In the genomic region with DNA sequence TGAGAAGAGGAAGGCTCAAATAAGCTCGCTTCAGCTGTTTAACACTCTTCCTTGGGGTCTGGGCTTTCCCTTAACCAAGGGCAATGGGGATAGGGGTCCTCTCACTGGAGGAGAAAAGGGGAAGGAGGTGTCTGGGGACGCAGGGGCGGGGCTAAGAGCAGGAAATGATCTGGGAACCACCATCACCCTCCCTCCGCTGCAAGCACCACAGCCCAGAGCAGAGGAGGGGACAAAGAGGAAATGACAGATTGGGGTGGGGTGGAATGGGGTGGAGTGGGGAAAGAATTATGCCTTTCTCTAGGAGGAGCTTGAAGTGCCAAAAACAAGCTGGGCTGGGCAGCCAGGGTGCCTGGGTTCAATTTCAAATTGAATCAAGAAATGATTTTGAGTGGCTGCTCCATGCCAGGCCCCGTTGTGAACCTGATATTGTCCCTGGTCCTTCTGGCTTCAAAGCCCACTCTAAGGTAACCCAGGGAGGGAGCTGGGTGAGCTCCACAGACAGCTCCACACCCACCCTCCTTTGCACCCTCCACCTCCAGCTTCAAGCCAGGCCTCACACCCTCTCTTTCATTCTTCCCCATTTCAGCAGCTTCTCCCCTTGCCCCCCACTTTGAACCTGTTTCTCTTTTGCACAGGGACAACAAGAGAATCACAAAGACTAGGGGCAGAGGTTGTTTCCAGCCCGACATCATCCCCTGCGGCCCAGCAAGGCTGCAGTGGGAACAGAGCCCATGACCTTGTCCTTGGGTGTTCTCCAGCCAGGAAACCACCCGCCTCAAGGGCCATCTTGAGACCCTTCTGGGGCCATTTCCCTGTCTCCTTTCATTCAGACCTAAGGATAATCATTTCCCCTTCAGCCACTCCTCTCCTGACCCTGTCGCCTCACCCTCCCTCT, we compare ENCODE assay signal across 9 cellular contexts. TPM values are rescaled to one million over a fixed set of nuclear protein-coding genes. Genes with fewer than 3 reads are reported as not detected.
DNase-seq lines count a peak whose midpoint lies in the region; ATAC-seq, FAIRE-seq and TF ChIP-seq lines count a peak whose summit lies in the region.
"Had no signal": no experiment of that assay in that cellular context is flagged by ENCODE, and none has a peak within 500 bp of the region (broad histone marks: within the 10 kb centered on the region; RNA-seq: fewer than 3 reads in every experiment).

No MANE protein-coding gene starts in this region.

- in situ Hi-C loops in K562 (cut with MboI): no loop called here

- TF ChIP-seq CTCF in K562 (IDR thresholded peaks at IDR 0.05 in 2 of 3, conservative IDR thresholded peaks at IDR 0.05 in 1 of 3; ENCODE audit: insufficient read depth in 2 of 3, low read depth in 1 of 3, low read length in 3 of 3) (no peak), ovary (IDR thresholded peaks at IDR 0.05) (no peak)

- H3K27me3 ChIP-seq in K562 (ENCODE audit: control insufficient read depth in 2 of 2, insufficient read depth in 2 of 2, low read length in 2 of 2): no peaks in the 10 kb centered on the region; a peak in 1 of 5 replicates
- no peaks in the 10 kb centered on the region for H3K27me3 ChIP-seq in subcutaneous abdominal adipose tissue (ENCODE audit: control insufficient read depth in 5 of 5, insufficient read depth in 4 of 5, low read length in 5 of 5)
- no peaks in the 10 kb centered on the region for H3K27me3 ChIP-seq in ovary

- peak overlapping the region; percentile 26; the same call in 1 of the 2 replicates for H3K4me2 ChIP-seq in K562 (ENCODE audit: insufficient read depth, low read length)

- peak; percentile 73 for DNase-seq in T-helper 9 cell
- DNase-seq in K562 (ENCODE audit: extremely low read depth in 1 of 4, low spot score in 3 of 4): peak in 2 of 4 experiments; percentile 59 to 62
- DNase-seq in naive thymus-derived CD8-positive, alpha-beta T cell: peak; percentile 62 to 91 (median 83)
- no peak for DNase-seq in ovary
- DNase-seq in DMS53 (lab: John Stamatoyannopoulos, UW): no peak

- H3K36me3 Mint-ChIP-seq in naive thymus-derived CD8-positive, alpha-beta T cell: peaks cover 4 to 41% (median 18%) of the 10 kb centered on the region in 3 donors

- POLR2A ChIA-PET in K562 (lab: Yijun Ruan, JAX): interaction anchor here (0.6 to 3.3 kb wide), 6 partner anchors 18 to 49 kb away, joined by 3 to 19 read pairs (median 3); partner anchors contain the start of gene USF1
- POLR2A ChIA-PET in naive thymus-derived CD8-positive, alpha-beta T cell (lab: Charles Lee): interaction anchor here (0.6 to 10.2 kb wide), 16 partner anchors 10 to 270 kb away, joined by 3 to 429 read pairs (median 14); partner anchors contain the start of genes DEDD, F11R, KLHDC9 and NIT1

- ATAC-seq in GM18867 (IDR thresholded peaks at IDR 0.05; ENCODE audit: unreplicated experiment): peak; percentile 48
- ATAC-seq in HG03066 (IDR thresholded peaks at IDR 0.05; ENCODE audit: low read depth, unreplicated experiment): peak; percentile 57
- peak; percentile 84 for ATAC-seq in K562
- peak; percentile 74 to 77 for ATAC-seq in naive thymus-derived CD8-positive, alpha-beta T cell
- ATAC-seq: Panc1 had no signal

- H3K9me3 ChIP-seq in K562 (replicated peaks; ENCODE audit: control insufficient read depth, insufficient read depth, low read depth, low read length) (no peaks in the 10 kb centered on the region), subcutaneous abdominal adipose tissue (ENCODE audit: control insufficient read depth in 5 of 5, low read length in 5 of 5) (no peaks in the 10 kb centered on the region), ovary (no peaks in the 10 kb centered on the region)

- WGBS in K562 (ENCODE audit: insufficient coverage, low coverage, missing lambda C conversion rate): 44% methylated on average over 9 of the region's 9 CpGs
- 63 to 70% (median 70%) methylated on average over 9 of the region's 9 CpGs for WGBS in ovary, 3 donors

- H3K9me3 Mint-ChIP-seq in naive thymus-derived CD8-positive, alpha-beta T cell: no peaks in the 10 kb centered on the region

- CTCF ChIA-PET in K562 (lab: Yijun Ruan, JAX; ENCODE audit: low intra/inter-chr PET ratio): no interaction called here

- H3K4me3 ChIP-seq in K562 (no peak overlapping the region), subcutaneous abdominal adipose tissue (ENCODE audit: low read depth in 1 of 5, low read length in 5 of 5) (peak overlapping the region; percentile 45 to 73 (median 59)), ovary (no peak overlapping the region)

- H3K4me1 ChIP-seq in K562 (replicated peaks in 1 of 2; ENCODE audit: control insufficient read depth in 2 of 2, insufficient read depth in 2 of 2, low read length in 2 of 2): peaks cover 15 to 21% of the 10 kb centered on the region in 2 experiments
- H3K4me1 ChIP-seq in subcutaneous abdominal adipose tissue (ENCODE audit: control insufficient read depth in 5 of 5, insufficient read depth in 5 of 5, low read length in 5 of 5): peaks cover 0 to 16% (median 8%) of the 10 kb centered on the region in 5 donors
- no peaks in the 10 kb centered on the region for H3K4me1 ChIP-seq in ovary (ENCODE audit: insufficient read depth)

- no peaks in the 10 kb centered on the region for H3K79me2 ChIP-seq in K562 (ENCODE audit: control insufficient read depth, insufficient read depth, low read length)

- no peaks in the 10 kb centered on the region for H3K27me3 Mint-ChIP-seq in naive thymus-derived CD8-positive, alpha-beta T cell

- no peak for TF ChIP-seq RAD21 in K562 (CRISPR knock-in tag; conservative IDR thresholded peaks at IDR 0.05 in 1 of 2, IDR thresholded peaks at IDR 0.05 in 1 of 2)

- H3K9me1 ChIP-seq in K562 (ENCODE audit: control insufficient read depth, insufficient read depth, low read length): no peaks in the 10 kb centered on the region

- FAIRE-seq in K562 (lab: Jason Lieb, UNC): peak; percentile 75

- H3K36me3 ChIP-seq in K562 (ENCODE audit: control insufficient read depth, insufficient read depth, low read length): no peaks in the 10 kb centered on the region
- H3K36me3 ChIP-seq in subcutaneous abdominal adipose tissue (ENCODE audit: control insufficient read depth in 5 of 5, insufficient read depth in 5 of 5, low read length in 5 of 5): no peaks in the 10 kb centered on the region
- H3K36me3 ChIP-seq in ovary: no peaks in the 10 kb centered on the region

- peaks cover 44 to 78% (median 72%) of the 10 kb centered on the region in 4 donors for H3K4me1 Mint-ChIP-seq in naive thymus-derived CD8-positive, alpha-beta T cell

- intact Hi-C loops in K562 (cut with micrococcal nuclease) (no loop called here), ovary (cut with DNase I) (no loop called here)

- peak overlapping the region; percentile 86 for H2AFZ ChIP-seq in K562 (ENCODE audit: low read depth, low read length)

- no TSS peak for BruUV-seq in K562 (replicated peaks; lab: Mats Ljungman, UMichigan)

- TF ChIP-seq EP300 in K562 (IDR thresholded peaks at IDR 0.05; ENCODE audit: low read length) (no peak), ovary (IDR thresholded peaks at IDR 0.05) (no peak)

- no peaks in the 10 kb centered on the region for H4K20me1 ChIP-seq in K562 (replicated peaks; ENCODE audit: control insufficient read depth, insufficient read depth, low read length)

- no peak for TF ChIP-seq POLR2A in K562 (conservative IDR thresholded peaks at IDR 0.05)
- no peak for TF ChIP-seq POLR2A in ovary (IDR thresholded peaks at IDR 0.05)

- H3K27ac ChIP-seq in K562 (ENCODE audit: extremely low read depth, low read depth, low read length): no peak overlapping the region
- H3K27ac ChIP-seq in subcutaneous abdominal adipose tissue (ENCODE audit: low read depth, low read length): peak overlapping the region; percentile 37
- no peak overlapping the region for H3K27ac ChIP-seq in ovary

- H3K4me3 Mint-ChIP-seq in naive thymus-derived CD8-positive, alpha-beta T cell: peak overlapping the region; percentile 88 to 100 (median 99)

- peak overlapping the region; percentile 96 to 100 (median 98) for H3K27ac Mint-ChIP-seq in naive thymus-derived CD8-positive, alpha-beta T cell

- peak overlapping the region in 1 of 2 experiments; percentile 54; a peak in 1 of 4 replicates for H3K9ac ChIP-seq in K562 (ENCODE audit: insufficient read depth in 1 of 2, low read depth in 2 of 2, low read length in 2 of 2)
- peak overlapping the region in 4 of 5 donors; percentile 41 to 68 (median 62) for H3K9ac ChIP-seq in subcutaneous abdominal adipose tissue (ENCODE audit: low read length in 5 of 5)

RNA-seq across cellular contexts. Expression of gene ARHGAP30, which starts 1.1 kb away (rescaled TPM):
- 0.12 and 0.28 TPM in 2 replicates for total RNA-seq in K562 (2011; cell fraction: chromatin; rRNA removed; ENCODE audit: low replicate concordance)
- 0.13 and 0.17 TPM in 2 replicates for total RNA-seq in K562 (2011; cell fraction: nucleolus; rRNA removed)
- 0.15 TPM in 1 of 2 replicates, not detected in the other for total RNA-seq in K562 (2011; cell fraction: nucleoplasm; rRNA removed)
- total RNA-seq in K562 (2014; rRNA removed) (0.04 and 0.73 TPM in 2 replicates), K562 (2014; rRNA removed; fragmentation: Illumina TruSeq; extraction: Trizol) (0.06 and 0.07 TPM in 2 replicates), K562 (2015; rRNA removed; fragmentation: Illumina TruSeq; extraction: Trizol) (0.04 and 0.07 TPM in 2 replicates), K562 (2021) (0.35 and 0.42 TPM in 2 replicates), ovary (1 to 10 TPM; 1.7 to 6.3 (median 2.8) TPM)
- polyA plus RNA-seq in K562 (2011; rRNA removed) (0.12 and 0.20 TPM in 2 replicates), K562 (2014; fragmentation: Illumina TruSeq; extraction: Trizol) (0.11 and 0.12 TPM in 2 replicates), K562 (2014; fragmentation: Nextera tagmentation; extraction: Ambion mirVana) (under 1 TPM; 0.01 to 0.03 TPM), K562 (2014; rRNA removed) (0.17 and 0.18 TPM in 2 replicates), ovary (1 to 10 TPM; 1.6 to 9.3 TPM)
- 0.15 and 0.58 TPM in 2 replicates for polyA plus RNA-seq in K562 (2011; cell fraction: cytosol; rRNA removed)
- polyA plus RNA-seq in K562 (2011; cell fraction: nucleus; rRNA removed): 0.10 and 0.28 TPM in 2 replicates
- polyA plus RNA-seq in K562 (2012): 0.21 and 0.39 TPM in 2 replicates
- polyA minus RNA-seq in K562 (2011; rRNA and poly(A)+ RNA removed): 0.09 and 0.14 TPM in 2 replicates
- polyA minus RNA-seq in K562 (2011; cell fraction: cytosol; rRNA and poly(A)+ RNA removed): 0.19 TPM in 1 of 2 replicates, not detected in the other
- not detected in 2 replicates for polyA minus RNA-seq in K562 (2011; cell fraction: nucleus; rRNA and poly(A)+ RNA removed)
- total RNA-seq in naive thymus-derived CD8-positive, alpha-beta T cell: 100 to 1,000 TPM; 220 to 233 TPM
- 100 to 1,000 TPM; 110 to 207 (median 136) TPM for polyA plus RNA-seq in naive thymus-derived CD8-positive, alpha-beta T cell

RNA-seq across cellular contexts. Expression of gene NECTIN4, which starts 20.8 kb away (rescaled TPM):
- 0.16 and 0.25 TPM in 2 replicates for total RNA-seq in K562 (2011; cell fraction: chromatin; rRNA removed; ENCODE audit: low replicate concordance)
- not detected in 2 replicates for total RNA-seq in K562 (2011; cell fraction: nucleolus; rRNA removed)
- not detected in 2 replicates for total RNA-seq in K562 (2011; cell fraction: nucleoplasm; rRNA removed)
- not detected in 2 replicates for total RNA-seq in K562 (2014; rRNA removed)
- not detected in 2 replicates for total RNA-seq in K562 (2014; rRNA removed; fragmentation: Illumina TruSeq; extraction: Trizol)
- not detected in 2 replicates for total RNA-seq in K562 (2015; rRNA removed; fragmentation: Illumina TruSeq; extraction: Trizol)
- 0.09 TPM in 1 of 2 replicates, not detected in the other for total RNA-seq in K562 (2021)
- 0.01 TPM in 1 of 2 replicates, not detected in the other for polyA plus RNA-seq in K562 (2011; rRNA removed)
- 0.01 and 0.13 TPM in 2 replicates for polyA plus RNA-seq in K562 (2011; cell fraction: cytosol; rRNA removed)
- 0.10 and 0.18 TPM in 2 replicates for polyA plus RNA-seq in K562 (2011; cell fraction: nucleus; rRNA removed)
- polyA plus RNA-seq in K562 (2012): 0.07 and 0.12 TPM in 2 replicates
- polyA plus RNA-seq in K562 (2014; fragmentation: Illumina TruSeq; extraction: Trizol): not detected in 2 replicates
- polyA plus RNA-seq in K562 (2014; fragmentation: Nextera tagmentation; extraction: Ambion mirVana): not detected
- polyA plus RNA-seq in K562 (2014; rRNA removed): 0.09 TPM in 1 of 2 replicates, not detected in the other
- polyA minus RNA-seq in K562 (2011; rRNA and poly(A)+ RNA removed): not detected in 2 replicates
- polyA minus RNA-seq in K562 (2011; cell fraction: cytosol; rRNA and poly(A)+ RNA removed): not detected in 2 replicates
- polyA minus RNA-seq in K562 (2011; cell fraction: nucleus; rRNA and poly(A)+ RNA removed): 0.27 TPM in 1 of 2 replicates, not detected in the other
- total RNA-seq in naive thymus-derived CD8-positive, alpha-beta T cell: not detected
- not detected for polyA plus RNA-seq in naive thymus-derived CD8-positive, alpha-beta T cell
- 1 to 10 TPM in 1 of 7 donors, under 1 TPM in 4, not detected in 2; 0.15 to 4.4 (median 0.26) TPM for total RNA-seq in ovary
- under 1 TPM in 1 of 2 donors, not detected in 1; 0.07 TPM for polyA plus RNA-seq in ovary

RNA-seq across cellular contexts. Expression of gene USF1, which starts 22.8 kb away (rescaled TPM):
- 56.3 and 125 TPM in 2 replicates for total RNA-seq in K562 (2011; cell fraction: chromatin; rRNA removed; ENCODE audit: low replicate concordance)
- 93.4 and 97.7 TPM in 2 replicates for total RNA-seq in K562 (2011; cell fraction: nucleolus; rRNA removed)
- total RNA-seq in K562 (2011; cell fraction: nucleoplasm; rRNA removed): 70.5 and 77.6 TPM in 2 replicates
- total RNA-seq in K562 (2014; rRNA removed) (59.8 and 77.5 TPM in 2 replicates), K562 (2014; rRNA removed; fragmentation: Illumina TruSeq; extraction: Trizol) (43.1 and 52.9 TPM in 2 replicates), K562 (2015; rRNA removed; fragmentation: Illumina TruSeq; extraction: Trizol) (56.4 and 57.5 TPM in 2 replicates), K562 (2021) (50.6 and 51.1 TPM in 2 replicates), ovary (10 to 100 TPM; 28.1 to 49.6 (median 44.0) TPM)
- polyA plus RNA-seq in K562 (2011; rRNA removed) (52.8 and 54.2 TPM in 2 replicates), K562 (2014; fragmentation: Illumina TruSeq; extraction: Trizol) (53.1 and 57.5 TPM in 2 replicates), K562 (2014; fragmentation: Nextera tagmentation; extraction: Ambion mirVana) (10 to 100 TPM in 1 of 2 experiments, 1 to 10 TPM in 1; 7.4 to 46.3 TPM), K562 (2014; rRNA removed) (50.9 and 60.2 TPM in 2 replicates), ovary (10 to 100 TPM; 38.8 to 54.8 TPM)
- 52.1 and 58.4 TPM in 2 replicates for polyA plus RNA-seq in K562 (2011; cell fraction: cytosol; rRNA removed)
- polyA plus RNA-seq in K562 (2011; cell fraction: nucleus; rRNA removed): 205 and 262 TPM in 2 replicates
- 44.8 and 45.4 TPM in 2 replicates for polyA plus RNA-seq in K562 (2012)
- 67.4 and 82.4 TPM in 2 replicates for polyA minus RNA-seq in K562 (2011; rRNA and poly(A)+ RNA removed)
- polyA minus RNA-seq in K562 (2011; cell fraction: cytosol; rRNA and poly(A)+ RNA removed): 31.4 and 33.5 TPM in 2 replicates
- polyA minus RNA-seq in K562 (2011; cell fraction: nucleus; rRNA and poly(A)+ RNA removed): 33.8 and 36.8 TPM in 2 replicates
- total RNA-seq in naive thymus-derived CD8-positive, alpha-beta T cell: 100 to 1,000 TPM; 107 to 118 TPM
- polyA plus RNA-seq in naive thymus-derived CD8-positive, alpha-beta T cell: 10 to 100 TPM in 1 of 3 donors, 1 to 10 TPM in 2; 4.3 to 11.1 (median 7.4) TPM

RNA-seq across cellular contexts. Expression of gene KLHDC9, which starts 29.6 kb away (rescaled TPM):
- not detected in 2 replicates for total RNA-seq in K562 (2011; cell fraction: chromatin; rRNA removed; ENCODE audit: low replicate concordance)
- not detected in 2 replicates for total RNA-seq in K562 (2011; cell fraction: nucleolus; rRNA removed)
- total RNA-seq in K562 (2011; cell fraction: nucleoplasm; rRNA removed): not detected in 2 replicates
- total RNA-seq in K562 (2014; rRNA removed) (not detected in 2 replicates), K562 (2014; rRNA removed; fragmentation: Illumina TruSeq; extraction: Trizol) (not detected in 2 replicates), K562 (2015; rRNA removed; fragmentation: Illumina TruSeq; extraction: Trizol) (not detected in 2 replicates), K562 (2021) (not detected in 2 replicates), ovary (10 to 100 TPM in 2 of 7 donors, 1 to 10 TPM in 5; 5.5 to 23.3 (median 7.5) TPM)
- polyA plus RNA-seq in K562 (2011; rRNA removed) (not detected in 2 replicates), K562 (2014; fragmentation: Illumina TruSeq; extraction: Trizol) (not detected in 2 replicates), K562 (2014; fragmentation: Nextera tagmentation; extraction: Ambion mirVana) (not detected), K562 (2014; rRNA removed) (not detected in 2 replicates), ovary (1 to 10 TPM; 7.1 to 7.3 TPM)
- not detected in 2 replicates for polyA plus RNA-seq in K562 (2011; cell fraction: cytosol; rRNA removed)
- polyA plus RNA-seq in K562 (2011; cell fraction: nucleus; rRNA removed): not detected in 2 replicates
- polyA plus RNA-seq in K562 (2012): not detected in 2 replicates
- not detected in 2 replicates for polyA minus RNA-seq in K562 (2011; rRNA and poly(A)+ RNA removed)
- polyA minus RNA-seq in K562 (2011; cell fraction: cytosol; rRNA and poly(A)+ RNA removed): not detected in 2 replicates
- polyA minus RNA-seq in K562 (2011; cell fraction: nucleus; rRNA and poly(A)+ RNA removed): not detected in 2 replicates
- total RNA-seq in naive thymus-derived CD8-positive, alpha-beta T cell: under 1 TPM; 0.60 to 0.96 TPM
- 1 to 10 TPM in 1 of 3 donors, under 1 TPM in 2; 0.30 to 1.5 (median 0.62) TPM for polyA plus RNA-seq in naive thymus-derived CD8-positive, alpha-beta T cell

RNA-seq across cellular contexts. Expression of gene TSTD1, which starts 29.8 kb away (rescaled TPM):
- 1.5 and 4.4 TPM in 2 replicates for total RNA-seq in K562 (2011; cell fraction: chromatin; rRNA removed; ENCODE audit: low replicate concordance)
- 2.0 and 3.0 TPM in 2 replicates for total RNA-seq in K562 (2011; cell fraction: nucleolus; rRNA removed)
- 2.4 and 4.0 TPM in 2 replicates for total RNA-seq in K562 (2011; cell fraction: nucleoplasm; rRNA removed)
- not detected in 2 replicates for total RNA-seq in K562 (2014; rRNA removed)
- total RNA-seq in K562 (2014; rRNA removed; fragmentation: Illumina TruSeq; extraction: Trizol): not detected in 2 replicates
- 0.23 TPM in 1 of 2 replicates, not detected in the other for total RNA-seq in K562 (2015; rRNA removed; fragmentation: Illumina TruSeq; extraction: Trizol)
- total RNA-seq in K562 (2021): 0.38 and 0.53 TPM in 2 replicates
- polyA plus RNA-seq in K562 (2011; rRNA removed): 0.23 TPM in 1 of 2 replicates, not detected in the other
- not detected in 2 replicates for polyA plus RNA-seq in K562 (2011; cell fraction: cytosol; rRNA removed)
- polyA plus RNA-seq in K562 (2011; cell fraction: nucleus; rRNA removed): 1.3 and 3.0 TPM in 2 replicates
- 0.26 and 0.84 TPM in 2 replicates for polyA plus RNA-seq in K562 (2012)
- not detected in 2 replicates for polyA plus RNA-seq in K562 (2014; fragmentation: Illumina TruSeq; extraction: Trizol)
- not detected for polyA plus RNA-seq in K562 (2014; fragmentation: Nextera tagmentation; extraction: Ambion mirVana)
- polyA plus RNA-seq in K562 (2014; rRNA removed): 0.23 and 0.27 TPM in 2 replicates
- 0.53 TPM in 1 of 2 replicates, not detected in the other for polyA minus RNA-seq in K562 (2011; rRNA and poly(A)+ RNA removed)
- not detected in 2 replicates for polyA minus RNA-seq in K562 (2011; cell fraction: cytosol; rRNA and poly(A)+ RNA removed)
- polyA minus RNA-seq in K562 (2011; cell fraction: nucleus; rRNA and poly(A)+ RNA removed): 0.81 and 1.1 TPM in 2 replicates
- total RNA-seq in naive thymus-derived CD8-positive, alpha-beta T cell: 100 to 1,000 TPM; 100 to 108 TPM
- polyA plus RNA-seq in naive thymus-derived CD8-positive, alpha-beta T cell: 100 to 1,000 TPM; 342 to 508 (median 412) TPM
- total RNA-seq in ovary: 100 to 1,000 TPM in 1 of 7 donors, 10 to 100 TPM in 6; 32.6 to 200 (median 50.3) TPM
- polyA plus RNA-seq in ovary: 100 to 1,000 TPM in 1 of 2 donors, 10 to 100 TPM in 1; 13.6 to 107 TPM

Comparison
In these comparisons a context has a peak if more than half of its experiments do, and no peak if none do; other contexts are left out.
1. DNase-seq: peak in T-helper 9 cell (single experiment) and naive thymus-derived CD8-positive, alpha-beta T cell (10 of 10); none in ovary (0 of 5) and DMS53 (single experiment).
2. H3K4me3 ChIP-seq: peak in subcutaneous abdominal adipose tissue (5 of 5); none in K562 (single experiment) and ovary (single experiment).
3. RNA of gene ARHGAP30, which starts 1.1 kb away (total RNA-seq): 220 to 233 TPM in naive thymus-derived CD8-positive, alpha-beta T cell; 1.7 to 6.3 TPM in ovary and 0.04 to 0.73 TPM in K562; every median in the first group is over 10 times any median in the second.
4. Peak in every context shown above with its lines, with median percentiles within 50 percentile points of each other: ATAC-seq.